ENCODE assay signal across 8 cellular contexts in genomic region chr10:90148121-90148855, GRCh38.
A peak's percentile ranks its signal among the peaks of the same experiment; 100 is the strongest.
DNase-seq lines count a peak whose midpoint lies in the region; ATAC-seq and TF ChIP-seq lines count a peak whose summit lies in the region.

No MANE protein-coding gene starts in this region.

- TF ChIP-seq CTCF in dorsolateral prefrontal cortex (IDR thresholded peaks at IDR 0.05 in 54 of 56, conservative IDR thresholded peaks at IDR 0.05 in 2 of 56; ENCODE audit: low read depth in 1 of 56, partially characterized antibody in 56 of 56) (peak in 55 of 56 donors; percentile 19 to 68 (median 55)), retinal pigment epithelial cell (conservative IDR thresholded peaks at IDR 0.05; ENCODE audit: low read depth, low read length) (peak; percentile 81)

- H3K27ac ChIP-seq in dorsolateral prefrontal cortex: no peak overlapping the region

- ATAC-seq in GM19467 (IDR thresholded peaks at IDR 0.05; ENCODE audit: unreplicated experiment) (no peak), GM18909 (IDR thresholded peaks at IDR 0.05; ENCODE audit: poor library complexity, unreplicated experiment) (no peak)

- peak; percentile 4 for DNase-seq in NCI-H1105 treated with DMSO at 0.1 percent for 48 hours (lab: John Stamatoyannopoulos, UW)
- DNase-seq in NCI-H1105 (lab: John Stamatoyannopoulos, UW): no peak
- DNase-seq in NCI-H345 treated with DMSO at 0.1 percent for 48 hours (lab: John Stamatoyannopoulos, UW; ENCODE audit: unreplicated experiment): peak; percentile 14
- DNase-seq in dorsolateral prefrontal cortex: no peak
- no peak for DNase-seq in retinal pigment epithelial cell (ENCODE audit: low read depth)
- DNase-seq in stimulated activated CD4-positive, alpha-beta T cell treated with anti-CD3 and anti-CD28 coated beads, Interleukin-2, amount 100 ng/mL, for 48 hours: no peak

- H3K4me3 ChIP-seq in dorsolateral prefrontal cortex: no peak overlapping the region
- no peak overlapping the region for H3K4me3 ChIP-seq in retinal pigment epithelial cell (ENCODE audit: low read length)

- intact Hi-C loops in dorsolateral prefrontal cortex (cut with DNase I): no loop called here

- H3K27me3 ChIP-seq in dorsolateral prefrontal cortex: no peaks in the 10 kb centered on the region

Comparison
In these comparisons a context has a peak if more than half of its experiments do, and no peak if none do; other contexts are left out.
1. DNase-seq: peak in NCI-H1105 treated with DMSO at 0.1 percent for 48 hours (single experiment) and NCI-H345 treated with DMSO at 0.1 percent for 48 hours (single experiment); none in NCI-H1105 (single experiment), dorsolateral prefrontal cortex (0 of 10), retinal pigment epithelial cell (single experiment) and stimulated activated CD4-positive, alpha-beta T cell treated with anti-CD3 and anti-CD28 coated beads, Interleukin-2, amount 100 ng/mL, for 48 hours (0 of 2).